Comparison of ENCODE assay signal across 10 cellular contexts in the genomic region with DNA sequence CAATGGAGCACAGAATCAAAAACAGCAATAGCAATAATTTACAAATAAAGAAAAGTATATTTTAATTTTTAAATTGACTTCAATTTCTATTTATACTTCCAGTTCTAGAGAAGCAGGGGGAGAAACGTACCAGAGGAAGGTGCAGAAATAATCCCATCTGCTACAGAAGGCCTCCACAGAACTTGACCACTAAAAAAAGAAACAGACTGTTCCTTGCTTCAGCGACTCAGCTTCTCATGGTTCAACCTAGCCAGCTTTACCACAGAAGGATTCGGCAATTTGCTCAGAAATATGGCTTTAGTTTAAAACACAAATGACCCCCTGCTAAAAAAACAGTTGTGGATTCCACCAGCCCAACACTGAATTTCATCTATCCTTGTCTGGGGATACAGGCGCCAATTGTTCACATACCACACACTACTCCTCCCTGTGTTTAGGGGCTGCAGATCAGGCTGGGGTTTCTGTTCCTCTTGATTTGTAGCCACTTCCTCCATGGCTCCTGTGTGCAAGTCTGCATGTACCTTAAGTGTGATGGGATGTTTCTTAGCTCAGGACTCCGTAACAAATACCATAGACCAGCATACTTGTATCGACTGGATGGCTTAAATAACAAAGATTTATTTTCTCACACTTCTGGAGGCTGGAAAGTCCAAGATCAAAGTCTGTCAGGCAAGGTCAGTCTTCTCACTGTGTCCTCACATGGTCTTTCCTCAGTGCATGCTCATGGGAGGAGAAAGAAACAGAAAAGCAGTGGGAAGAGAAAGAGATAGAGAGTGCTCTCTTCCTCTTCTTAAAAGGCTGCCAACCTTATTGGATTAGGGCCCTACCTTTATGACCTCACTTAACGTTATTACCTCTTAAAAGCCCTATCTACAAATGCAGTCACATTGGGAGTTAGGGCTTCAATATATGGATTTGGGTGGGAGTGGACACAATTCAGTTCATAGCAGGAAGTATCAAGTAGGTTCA.
DNase-seq lines count a peak whose midpoint lies in the region; ATAC-seq and TF ChIP-seq lines count a peak whose summit lies in the region.
"Had no signal": no experiment of that assay in that cellular context is flagged by ENCODE, and none has a peak within 500 bp of the region (broad histone marks: within the 10 kb centered on the region; RNA-seq: fewer than 3 reads in every experiment).

No MANE protein-coding gene starts in this region.

- H3K27ac Mint-ChIP-seq in memory B cell = peak overlapping the region; percentile 68
- no peak overlapping the region for H3K27ac Mint-ChIP-seq in CD8-positive, alpha-beta memory T cell

- H3K27ac ChIP-seq in CD8-positive, alpha-beta memory T cell (ENCODE audit: low read depth, low read length) = no peak overlapping the region
- H3K27ac ChIP-seq in ascending aorta (no peak overlapping the region), RWPE1 (no peak overlapping the region)
- H3K27ac ChIP-seq: left lung, VCaP had no signal

- peaks cover 7% of the 10 kb centered on the region for H3K4me1 Mint-ChIP-seq in memory B cell
- no peaks in the 10 kb centered on the region for H3K4me1 Mint-ChIP-seq in CD8-positive, alpha-beta memory T cell

- POLR2A ChIA-PET in CD8-positive, alpha-beta memory T cell (lab: Charles Lee) = no interaction called here
- POLR2A ChIA-PET in RWPE1 (lab: Yijun Ruan, JAX; ENCODE audit: low non-redundant PET) = no interaction called here

- H3K9me3 ChIP-seq in CD8-positive, alpha-beta memory T cell (ENCODE audit: low read length) = no peaks in the 10 kb centered on the region
- no peaks in the 10 kb centered on the region for H3K9me3 ChIP-seq in ascending aorta
- H3K9me3 ChIP-seq: left lung had no signal

- H3K27me3 Mint-ChIP-seq in memory B cell = no peaks in the 10 kb centered on the region
- H3K27me3 Mint-ChIP-seq in CD8-positive, alpha-beta memory T cell = peaks cover 7 to 10% of the 10 kb centered on the region in 2 donors

- H3K9me3 Mint-ChIP-seq in memory B cell = no peaks in the 10 kb centered on the region
- no peaks in the 10 kb centered on the region for H3K9me3 Mint-ChIP-seq in CD8-positive, alpha-beta memory T cell

- H3K27me3 ChIP-seq in CD8-positive, alpha-beta memory T cell (ENCODE audit: insufficient read depth, low read length, poor library complexity, severe bottlenecking) = no peaks in the 10 kb centered on the region
- no peaks in the 10 kb centered on the region for H3K27me3 ChIP-seq in ascending aorta

- H3K36me3 Mint-ChIP-seq in memory B cell = no peaks in the 10 kb centered on the region
- H3K36me3 Mint-ChIP-seq in CD8-positive, alpha-beta memory T cell = no peaks in the 10 kb centered on the region

- H3K4me1 ChIP-seq in CD8-positive, alpha-beta memory T cell (ENCODE audit: insufficient read depth, low read length) = no peaks in the 10 kb centered on the region
- H3K4me1 ChIP-seq in ascending aorta = no peaks in the 10 kb centered on the region
- H3K4me1 ChIP-seq: left lung had no signal

- intact Hi-C loops in ascending aorta (cut with DNase I) = no loop called here

- H3K4me3 Mint-ChIP-seq in memory B cell = peak overlapping the region; percentile 61
- H3K4me3 Mint-ChIP-seq in CD8-positive, alpha-beta memory T cell = no peak overlapping the region

- H3K36me3 ChIP-seq in CD8-positive, alpha-beta memory T cell (ENCODE audit: insufficient read depth, low read length) = no peaks in the 10 kb centered on the region
- no peaks in the 10 kb centered on the region for H3K36me3 ChIP-seq in ascending aorta
- H3K36me3 ChIP-seq: left lung had no signal

- CTCF ChIA-PET in CD8-positive, alpha-beta memory T cell (lab: Charles Lee) = no interaction called here
- CTCF ChIA-PET in RWPE1 (lab: Yijun Ruan, JAX) = no interaction called here

- ATAC-seq in GM18868 (IDR thresholded peaks at IDR 0.05; ENCODE audit: unreplicated experiment) = peak; percentile 95
- peak; percentile 92 for ATAC-seq in GM21717 (IDR thresholded peaks at IDR 0.05; ENCODE audit: unreplicated experiment)
- ATAC-seq in HG03354 (IDR thresholded peaks at IDR 0.05; ENCODE audit: poor library complexity, severe bottlenecking, unreplicated experiment) = peak; percentile 80
- peak; percentile 98 for ATAC-seq in memory B cell (ENCODE audit: low read depth)
- ATAC-seq: left lung had no signal

- H3K4me3 ChIP-seq in CD8-positive, alpha-beta memory T cell (ENCODE audit: low read length) = no peak overlapping the region
- no peak overlapping the region for H3K4me3 ChIP-seq in ascending aorta
- H3K4me3 ChIP-seq: left lung had no signal

- TF ChIP-seq CTCF in ascending aorta (IDR thresholded peaks at IDR 0.05) (no peak), RWPE1 (conservative IDR thresholded peaks at IDR 0.05; ENCODE audit: low read depth) (no peak)

- DNase-seq in memory B cell (ENCODE audit: low spot score in 2 of 2) = peak in 1 of 2 donors; percentile 4
- no peak for DNase-seq in CD8-positive, alpha-beta memory T cell
- no peak for DNase-seq in ascending aorta (ENCODE audit: low spot score in 2 of 2)
- DNase-seq in RWPE1 (ENCODE audit: low spot score) = no peak
- no peak for DNase-seq in foreskin melanocyte
- DNase-seq: left lung had no signal
